Comparison of ENCODE assay signal across 6 cellular contexts in the genomic region with DNA sequence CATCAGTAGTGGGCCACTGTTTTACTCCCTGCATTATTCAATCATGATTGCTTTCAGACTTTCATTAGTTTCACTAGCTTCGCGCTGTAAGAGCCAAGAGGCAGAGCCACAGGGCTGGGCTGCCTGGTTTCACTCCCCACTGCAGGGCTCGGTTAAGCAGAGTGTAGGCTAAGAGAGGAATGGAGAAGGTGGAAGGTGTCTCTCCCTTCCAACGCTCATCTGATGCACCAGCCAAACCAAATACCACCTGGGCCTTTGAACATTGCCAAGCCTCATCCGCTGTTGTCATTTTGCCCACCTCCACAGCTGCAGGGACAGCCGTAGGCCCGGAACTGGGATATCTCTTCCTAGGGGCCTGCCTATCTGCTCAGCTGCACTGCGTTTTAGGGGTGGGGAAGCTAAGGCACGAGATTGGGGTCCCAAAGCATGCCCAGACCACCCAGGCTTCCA. TPM values are rescaled to one million over a fixed set of nuclear protein-coding genes. Genes with fewer than 3 reads are reported as not detected.
A peak's percentile ranks its signal among the peaks of the same experiment; 100 is the strongest.
DNase-seq lines count a peak whose midpoint lies in the region; ATAC-seq and TF ChIP-seq lines count a peak whose summit lies in the region.

No MANE protein-coding gene starts in this region.

- peak overlapping the region; percentile 97 to 99 for H3K27ac ChIP-seq in thoracic aorta

- no peaks in the 10 kb centered on the region for H3K36me3 ChIP-seq in thoracic aorta

- ATAC-seq in Right ventricle myocardium superior (ENCODE audit: poor library complexity), result peak; percentile 3
- no peak for ATAC-seq in thoracic aorta (ENCODE audit: insufficient number of reproducible peaks, low FRiP score, low read depth)

- DNase-seq in NCI-H2029 (lab: John Stamatoyannopoulos, UW) (peak; percentile 9), NCI-H2029 treated with DMSO at 0.1 percent for 48 hours (lab: John Stamatoyannopoulos, UW) (no peak), Right ventricle myocardium superior (no peak), thoracic aorta (ENCODE audit: low spot score) (no peak), NCI-H1105 (lab: John Stamatoyannopoulos, UW) (no peak), DMS153 (lab: John Stamatoyannopoulos, UW) (no peak)

- H3K4me3 ChIP-seq in thoracic aorta, result peak overlapping the region; percentile 94

- H3K27me3 ChIP-seq in thoracic aorta (replicated peaks; ENCODE audit: insufficient read depth), result no peaks in the 10 kb centered on the region

- H3K4me1 ChIP-seq in thoracic aorta (ENCODE audit: control insufficient read depth in 1 of 2, low read depth in 2 of 2), result peaks cover 16 to 32% of the 10 kb centered on the region in 2 donors

- intact Hi-C loops in Right ventricle myocardium superior (cut with DNase I), result no loop called here

- H3K9me3 ChIP-seq in thoracic aorta, result no peaks in the 10 kb centered on the region

- TF ChIP-seq CTCF in thoracic aorta (IDR thresholded peaks at IDR 0.05), result no peak

RNA-seq across cellular contexts. Expression of gene SMARCB1, which starts 0.5 kb away (rescaled TPM):
- total RNA-seq in Right ventricle myocardium superior (46.6 TPM), thoracic aorta (10 to 100 TPM; 43.5 to 50.0 TPM)

RNA-seq across cellular contexts. Expression of gene MMP11, which starts 13.6 kb away (rescaled TPM):
- 25.3 TPM for total RNA-seq in Right ventricle myocardium superior
- 10 to 100 TPM in 1 of 2 donors, 1 to 10 TPM in 1; 2.0 to 10.2 TPM for total RNA-seq in thoracic aorta

RNA-seq across cellular contexts. Expression of gene CHCHD10, which starts 18.5 kb away (rescaled TPM):
- total RNA-seq in Right ventricle myocardium superior, result 1,600 TPM
- 10 to 100 TPM in 1 of 2 donors, not detected in 1; 19.4 TPM for total RNA-seq in thoracic aorta

RNA-seq across cellular contexts. Expression of gene C22orf15, which starts 23.5 kb away (rescaled TPM):
- not detected for total RNA-seq in Right ventricle myocardium superior
- total RNA-seq in thoracic aorta, result not detected

RNA-seq across cellular contexts. Expression of gene VPREB3, which starts 32.1 kb away (rescaled TPM):
- total RNA-seq in Right ventricle myocardium superior (0.51 TPM), thoracic aorta (not detected)

Comparison
In these comparisons a context has a peak if more than half of its experiments do, and no peak if none do; other contexts are left out.
1. RNA of gene CHCHD10, which starts 18.5 kb away (total RNA-seq): 1,600 TPM in Right ventricle myocardium superior (single experiment); 19.4 TPM in thoracic aorta; every median in the first group is over 10 times any median in the second.